Comparison of ENCODE assay signal across 11 cellular contexts in genomic region chr10:75512534-75512933, GRCh38.
DNase-seq lines count a peak whose midpoint lies in the region; ATAC-seq and TF ChIP-seq lines count a peak whose summit lies in the region.
"Had no signal": no experiment of that assay in that cellular context is flagged by ENCODE, and none has a peak within 500 bp of the region (broad histone marks: within the 10 kb centered on the region; RNA-seq: fewer than 3 reads in every experiment).

No MANE protein-coding gene starts in this region.

- H3K9me3 Mint-ChIP-seq in GM23338: peaks cover 10% of the 10 kb centered on the region

- H3K4me3 Mint-ChIP-seq in GM23338: no peak overlapping the region
- H3K4me3 Mint-ChIP-seq: CD4-positive, alpha-beta T cell; naive B cell had no signal

- no peak overlapping the region for H3K27ac Mint-ChIP-seq in GM23338
- H3K27ac Mint-ChIP-seq: CD4-positive, alpha-beta T cell; naive B cell had no signal

- H3K9me2 ChIP-seq in GM23338 (ENCODE audit: insufficient read depth): no peaks in the 10 kb centered on the region

- ATAC-seq in GM23338 (peak; percentile 81), gastroesophageal sphincter (no peak), GM21786 (IDR thresholded peaks at IDR 0.05; ENCODE audit: unreplicated experiment) (no peak)
- ATAC-seq: HCT116 had no signal

- 23 to 28% methylated on average over 5 to 6 of the region's 6 CpGs for WGBS in gastroesophageal sphincter (ENCODE audit: low coverage in 1 of 2), 2 donors

- no peaks in the 10 kb centered on the region for H3F3A ChIP-seq in GM23338 (replicated peaks; ENCODE audit: low read depth)

- TF ChIP-seq EP300 in gastroesophageal sphincter (IDR thresholded peaks at IDR 0.05): no peak

- no peak for TF ChIP-seq CTCF in GM23338 (conservative IDR thresholded peaks at IDR 0.05; ENCODE audit: low read depth in 2 of 2)
- TF ChIP-seq CTCF in gastroesophageal sphincter (IDR thresholded peaks at IDR 0.05): no peak

- peaks cover 13% of the 10 kb centered on the region for H3K4me1 Mint-ChIP-seq in GM23338
- H3K4me1 Mint-ChIP-seq: naive B cell had no signal

- H3K36me3 ChIP-seq in GM23338 (ENCODE audit: insufficient read depth): no peaks in the 10 kb centered on the region
- H3K36me3 ChIP-seq in gastroesophageal sphincter: no peaks in the 10 kb centered on the region

- H3K36me3 Mint-ChIP-seq in GM23338 (ENCODE audit: low read depth): peaks cover 5% of the 10 kb centered on the region; the same call in 2 of the 3 replicates
- H3K36me3 Mint-ChIP-seq: naive B cell had no signal

- H3K4me3 ChIP-seq in GM23338 (no peak overlapping the region), gastroesophageal sphincter (no peak overlapping the region)

- TF ChIP-seq POLR2A in gastroesophageal sphincter (IDR thresholded peaks at IDR 0.05): no peak

- no peaks in the 10 kb centered on the region for H3K9me3 ChIP-seq in gastroesophageal sphincter

- peak overlapping the region; percentile 58; the same call in 1 of the 2 replicates for H3K4me2 ChIP-seq in GM23338

- H3K27me3 ChIP-seq in GM23338 (ENCODE audit: insufficient read depth) (no peaks in the 10 kb centered on the region), gastroesophageal sphincter (no peaks in the 10 kb centered on the region)

- H3K27ac ChIP-seq in GM23338 (ENCODE audit: low read depth): no peak overlapping the region
- peak overlapping the region in 3 of 4 donors; percentile 3 to 21 (median 3) for H3K27ac ChIP-seq in gastroesophageal sphincter

- no peak overlapping the region for H2AFZ ChIP-seq in GM23338

- H3K4me1 ChIP-seq in GM23338 (ENCODE audit: insufficient read depth) (peaks cover 10% of the 10 kb centered on the region; the same call in 1 of the 2 replicates), gastroesophageal sphincter (peaks cover 7 to 53% (median 11%) of the 10 kb centered on the region in 3 donors)

- no peaks in the 10 kb centered on the region; the same call in 1 of the 2 replicates for H4K20me1 ChIP-seq in GM23338 (replicated peaks; ENCODE audit: insufficient read depth)

- DNase-seq in GM23338 (ENCODE audit: low spot score) (peak; percentile 60), NCI-H510A (lab: John Stamatoyannopoulos, UW) (peak; percentile 78), renal cortical epithelial cell (ENCODE audit: low read depth) (peak; percentile 40), 8988T (no peak), activated gamma-delta T cell (lab: John Stamatoyannopoulos, UW) (no peak)
- DNase-seq: CD4-positive, alpha-beta T cell; naive B cell; NCI-H345 had no signal

- H3K79me2 ChIP-seq in GM23338 (replicated peaks; ENCODE audit: insufficient read depth): no peaks in the 10 kb centered on the region

- H3K27me3 Mint-ChIP-seq in GM23338 (ENCODE audit: insufficient read depth, low read depth, poor library complexity): peaks cover 8% of the 10 kb centered on the region

TF ChIP-seq in GM23338, 12 proteins besides CTCF, POLR2A, EP300 and RAD21 (continues in another document):
- TF ChIP-seq ZNF331 (CRISPR knock-in tag; IDR thresholded peaks at IDR 0.05; ENCODE audit: low read depth) (no peak), REST (IDR thresholded peaks at IDR 0.05; ENCODE audit: unreplicated experiment) (no peak), STAT1 (IDR thresholded peaks at IDR 0.05; ENCODE audit: unreplicated experiment) (no peak), CREB1 (CRISPR knock-in tag; IDR thresholded peaks at IDR 0.05; ENCODE audit: low read depth) (no peak), EZH2 (IDR thresholded peaks at IDR 0.05; ENCODE audit: low read depth, unreplicated experiment) (no peak), POLR2AphosphoS5 (IDR thresholded peaks at IDR 0.05; ENCODE audit: low read depth) (no peak), JUNB (IDR thresholded peaks at IDR 0.05; ENCODE audit: unreplicated experiment) (no peak), ETS1 (IDR thresholded peaks at IDR 0.05) (no peak)

Comparison
In these comparisons a context has a peak if more than half of its experiments do, and no peak if none do; other contexts are left out.
1. DNase-seq: peak in GM23338 (single experiment), NCI-H510A (single experiment) and renal cortical epithelial cell (single experiment); none in 8988T (single experiment) and activated gamma-delta T cell (single experiment).